8 cellular contexts compared by ENCODE assay signal in the genomic region with DNA sequence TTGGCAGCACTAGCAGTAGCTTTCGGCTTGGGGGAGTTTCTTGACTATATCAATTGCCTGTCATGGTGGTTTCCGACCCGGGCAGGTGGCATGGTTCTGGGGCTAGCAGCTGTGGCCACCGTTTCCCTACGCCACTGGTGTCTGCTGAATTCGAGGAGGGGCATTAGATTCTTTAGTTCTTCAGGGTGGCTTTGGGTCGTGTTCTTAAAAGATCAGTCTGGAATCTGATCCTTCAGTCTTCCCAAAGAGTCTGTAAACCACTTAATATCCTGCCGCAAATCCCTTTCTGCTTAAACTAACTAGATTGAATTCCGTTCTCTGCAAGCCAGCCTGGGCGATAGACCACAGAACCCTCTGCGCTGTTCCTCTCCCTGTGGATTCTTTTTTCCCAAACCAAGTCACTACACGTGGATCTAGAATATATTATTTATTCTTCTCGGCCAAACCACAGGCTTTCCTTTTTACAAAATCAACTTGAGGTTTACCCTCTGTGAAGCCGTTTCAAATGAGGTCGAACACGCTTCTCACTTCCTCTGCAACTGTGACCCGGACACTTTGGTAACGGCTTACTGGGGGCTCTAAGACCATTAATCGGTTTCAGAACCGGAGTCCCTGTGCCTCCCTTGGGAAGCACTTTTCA. TPM values are rescaled to one million over a fixed set of nuclear protein-coding genes. Genes with fewer than 3 reads are reported as not detected.
DNase-seq lines count a peak whose midpoint lies in the region; TF ChIP-seq lines count a peak whose summit lies in the region.

No MANE protein-coding gene starts in this region.

- peak; percentile 22 for DNase-seq in GM03348 (ENCODE audit: low spot score)
- peak; percentile 55 for DNase-seq in M059J (ENCODE audit: low read depth)
- peak; percentile 88 for DNase-seq in osteoblast (ENCODE audit: insufficient read length, low spot score, missing footprints)
- DNase-seq in NCI-H1105 (lab: John Stamatoyannopoulos, UW) = no peak
- DNase-seq in NCI-H345 treated with DMSO at 0.1 percent for 48 hours (lab: John Stamatoyannopoulos, UW; ENCODE audit: unreplicated experiment) = no peak
- no peak for DNase-seq in globus pallidus (ENCODE audit: low spot score)
- no peak for DNase-seq in NCI-H146 (lab: John Stamatoyannopoulos, UW)

- H3K4me2 ChIP-seq in osteoblast (ENCODE audit: insufficient read depth, low read length) = peak overlapping the region; percentile 97

- H3K4me1 ChIP-seq in duodenal mucosa (ENCODE audit: control insufficient read depth in 1 of 2, insufficient read depth in 2 of 2, low read length in 2 of 2) (peaks cover 0 to 7% of the 10 kb centered on the region in 2 donors), osteoblast (ENCODE audit: insufficient read depth, low read length) (peaks cover 14% of the 10 kb centered on the region)

- H3K27ac ChIP-seq in duodenal mucosa (ENCODE audit: low read depth, low read length) = no peak overlapping the region
- H3K27ac ChIP-seq in osteoblast (ENCODE audit: low read depth, low read length) = peak overlapping the region; percentile 85

- H3K36me3 ChIP-seq in duodenal mucosa (ENCODE audit: control insufficient read depth in 1 of 2, insufficient read depth in 2 of 2, low read length in 2 of 2) (no peaks in the 10 kb centered on the region), osteoblast (ENCODE audit: insufficient read depth, low read length) (no peaks in the 10 kb centered on the region)

- H3K4me3 ChIP-seq in duodenal mucosa (ENCODE audit: low read depth in 1 of 2, low read length in 2 of 2) (peak overlapping the region; percentile 76 to 83), osteoblast (ENCODE audit: insufficient read depth, low read length) (peak overlapping the region; percentile 86)

- H3K79me2 ChIP-seq in osteoblast (ENCODE audit: insufficient read depth, low read length) = peaks cover 6% of the 10 kb centered on the region

- peak overlapping the region; percentile 60 to 69 for H3K9ac ChIP-seq in duodenal mucosa (ENCODE audit: low read depth in 1 of 2, low read length in 2 of 2)

- TF ChIP-seq CTCF in osteoblast (IDR thresholded peaks at IDR 0.05; ENCODE audit: extremely low read depth, low read depth, low read length) = no peak

- peak overlapping the region; percentile 99 for H2AFZ ChIP-seq in osteoblast (ENCODE audit: low read length)

- no peaks in the 10 kb centered on the region for H4K20me1 ChIP-seq in osteoblast (ENCODE audit: insufficient read depth, low read length)

- H3K9me3 ChIP-seq in duodenal mucosa (ENCODE audit: control insufficient read depth in 1 of 2, low read length in 2 of 2) (no peaks in the 10 kb centered on the region), osteoblast (ENCODE audit: low read depth, low read length) (no peaks in the 10 kb centered on the region)

- H3K27me3 ChIP-seq in duodenal mucosa (ENCODE audit: control insufficient read depth in 1 of 2, insufficient read depth in 2 of 2, low read length in 2 of 2) (no peaks in the 10 kb centered on the region), osteoblast (ENCODE audit: insufficient read depth, low read length) (no peaks in the 10 kb centered on the region)

RNA-seq across cellular contexts. Expression of a gene that starts 55.4 kb away (rescaled TPM):
- total RNA-seq in M059J (2014; rRNA removed; shearing (Covaris generic)) = 8.3 and 10.2 TPM in 2 replicates
- 39.4 and 41.0 TPM in 2 replicates for total RNA-seq in osteoblast

Comparison
In these comparisons a context has a peak if more than half of its experiments do, and no peak if none do; other contexts are left out.
1. DNase-seq: peak in GM03348 (single experiment), M059J (single experiment) and osteoblast (single experiment); none in NCI-H1105 (single experiment), NCI-H345 treated with DMSO at 0.1 percent for 48 hours (single experiment), globus pallidus (single experiment) and NCI-H146 (single experiment).